In genomic region chr17:4543557-4544026, GRCh38 we compare ENCODE assay signal across 18 cellular contexts. TPM values are rescaled to one million over a fixed set of nuclear protein-coding genes. Genes with fewer than 3 reads are reported as not detected.
"Had no signal": no experiment of that assay in that cellular context is flagged by ENCODE, and none has a peak within 500 bp of the region (broad histone marks: within the 10 kb centered on the region; RNA-seq: fewer than 3 reads in every experiment).

No MANE protein-coding gene starts in this region.

- ATAC-seq: activated CD4-positive, alpha-beta T cell treated with anti-CD3 and anti-CD28 coated beads for 36 hours; body of pancreas; left colon; stimulated activated naive CD8-positive, alpha-beta T cell treated with anti-CD3 and anti-CD28 coated beads, Interleukin-15, amount 100 ng/mL, for 72 hours; WTC11 had no signal

- H3K27ac ChIP-seq: body of pancreas, colonic mucosa, esophagus muscularis mucosa, hepatocyte, suprapubic skin had no signal

- H3K4me3 ChIP-seq: body of pancreas, colonic mucosa, esophagus muscularis mucosa, hepatocyte, suprapubic skin, upper lobe of left lung had no signal

- DNase-seq: activated CD4-positive, alpha-beta memory T cell treated with anti-CD3 and anti-CD28 coated beads for 36 hours; activated CD4-positive, alpha-beta T cell treated with anti-CD3 and anti-CD28 coated beads for 36 hours; activated naive CD4-positive, alpha-beta T cell treated with anti-CD3 and anti-CD28 coated beads for 36 hours; activated T-cell treated with anti-CD3 and anti-CD28 coated beads, Interleukin-2, amount 50 U/mL, for 1 hour; body of pancreas; colonic mucosa; left colon; mammary epithelial cell; midbrain; retina; stimulated activated CD4-positive, alpha-beta T cell treated with anti-CD3 and anti-CD28 coated beads, Interleukin-2, amount 100 ng/mL, for 48 hours; stimulated activated naive CD8-positive, alpha-beta T cell treated with anti-CD3 and anti-CD28 coated beads, Interleukin-15, amount 100 ng/mL, for 72 hours; T-helper 2 cell had no signal

- H3K27me3 ChIP-seq: body of pancreas, colonic mucosa, esophagus muscularis mucosa, hepatocyte, suprapubic skin, upper lobe of left lung had no signal

- H3K9me3 ChIP-seq: body of pancreas, colonic mucosa, esophagus muscularis mucosa, suprapubic skin, upper lobe of left lung had no signal

- H3K4me1 ChIP-seq: body of pancreas, colonic mucosa had no signal

RNA-seq across cellular contexts. Expression of gene GGT6, which starts 16.8 kb away (rescaled TPM):
- total RNA-seq: activated CD4-positive, alpha-beta memory T cell treated with anti-CD3 and anti-CD28 coated beads for 36 hours; activated CD4-positive, alpha-beta T cell treated with anti-CD3 and anti-CD28 coated beads for 36 hours; activated naive CD4-positive, alpha-beta T cell treated with anti-CD3 and anti-CD28 coated beads for 36 hours; esophagus muscularis mucosa; hepatocyte had no signal
- polyA plus RNA-seq: hepatocyte had no signal

RNA-seq across cellular contexts. Expression of gene SMTNL2, which starts 40.7 kb away (rescaled TPM):
- total RNA-seq: activated CD4-positive, alpha-beta memory T cell treated with anti-CD3 and anti-CD28 coated beads for 36 hours; activated CD4-positive, alpha-beta T cell treated with anti-CD3 and anti-CD28 coated beads for 36 hours; activated naive CD4-positive, alpha-beta T cell treated with anti-CD3 and anti-CD28 coated beads for 36 hours; mammary epithelial cell had no signal
- polyA plus RNA-seq: mammary epithelial cell had no signal

RNA-seq across cellular contexts. Expression of gene SPNS2, which starts 44.9 kb away (rescaled TPM):
- polyA plus RNA-seq: mammary epithelial cell had no signal
